Comparison of ENCODE assay signal across 12 cellular contexts in genomic region chr1:2653741-2654442, GRCh38. TPM values are rescaled to one million over a fixed set of nuclear protein-coding genes. Genes with fewer than 3 reads are reported as not detected.
DNase-seq lines count a peak whose midpoint lies in the region; ATAC-seq, FAIRE-seq and TF ChIP-seq lines count a peak whose summit lies in the region.
"Not testable (repeated sequence)": the region's sequence is repeated elsewhere in the genome, so short reads cannot be mapped to it uniquely, and the experiment has no call there.
"Had no signal": no experiment of that assay in that cellular context is flagged by ENCODE, and none has a peak within 500 bp of the region (broad histone marks: within the 10 kb centered on the region; RNA-seq: fewer than 3 reads in every experiment).

No MANE protein-coding gene starts in this region.

- not testable (repeated sequence) for H3K9ac ChIP-seq in K562 (ENCODE audit: insufficient read depth in 1 of 2, low read depth in 2 of 2, low read length in 2 of 2)

- in situ Hi-C loops in K562 (cut with MboI), result loop anchor here (5.0 to 10.0 kb wide), 3 partner anchors 43 to 131 kb away; no protein-coding TSS in a partner anchor

- H3K27me3 Mint-ChIP-seq in natural killer cell treated with Interleukin-12 subunit alpha and Interleukin-12 subunit beta and Interleukin-15 and Interleukin-18, amount 100 ng/mL, for 72 hours, result peaks cover 15 to 31% of the 10 kb centered on the region in 2 donors

- peaks cover 0 to 25% of the 10 kb centered on the region in 2 experiments; a peak in 1 of 5 replicates for H3K4me1 ChIP-seq in K562 (replicated peaks in 1 of 2; ENCODE audit: control insufficient read depth in 2 of 2, insufficient read depth in 2 of 2, low read length in 2 of 2)
- H3K4me1 ChIP-seq in uterus, result not testable (repeated sequence)

- ATAC-seq in K562, result not testable (repeated sequence)
- ATAC-seq in natural killer cell treated with Interleukin-12 subunit alpha and Interleukin-12 subunit beta and Interleukin-15 and Interleukin-18, amount 100 ng/mL, for 72 hours, result peak in 1 of 2 donors; percentile 6

- CTCF ChIA-PET in K562 (lab: Yijun Ruan, JAX; ENCODE audit: low intra/inter-chr PET ratio), result not testable (repeated sequence)

- not testable (repeated sequence) for H3K27ac ChIP-seq in K562 (ENCODE audit: extremely low read depth, low read depth, low read length); uterus

- not testable (repeated sequence) for H3K36me3 ChIP-seq in K562 (ENCODE audit: control insufficient read depth, insufficient read depth, low read length); uterus

- 1% methylated on average over 14 of the region's 14 CpGs for WGBS in K562 (ENCODE audit: insufficient coverage, low coverage, missing lambda C conversion rate)

- not testable (repeated sequence) for TF ChIP-seq POLR2A in K562 (conservative IDR thresholded peaks at IDR 0.05); uterus (IDR thresholded peaks at IDR 0.05)

- TF ChIP-seq RAD21 in K562 (CRISPR knock-in tag; conservative IDR thresholded peaks at IDR 0.05 in 1 of 2, IDR thresholded peaks at IDR 0.05 in 1 of 2), result not testable (repeated sequence)

- not testable (repeated sequence) for TF ChIP-seq CTCF in K562 (IDR thresholded peaks at IDR 0.05 in 2 of 3, conservative IDR thresholded peaks at IDR 0.05 in 1 of 3; ENCODE audit: insufficient read depth in 2 of 3, low read depth in 1 of 3, low read length in 3 of 3); uterus (IDR thresholded peaks at IDR 0.05)

- H3K9me3 ChIP-seq in K562 (replicated peaks; ENCODE audit: control insufficient read depth, insufficient read depth, low read depth, low read length) (peaks cover 26% of the 10 kb centered on the region), iPS-18c (ENCODE audit: control insufficient read depth, insufficient read depth, low read length) (peaks cover 48% of the 10 kb centered on the region)
- H3K9me3 ChIP-seq in uterus, result not testable (repeated sequence)

- H3K79me2 ChIP-seq in K562 (ENCODE audit: control insufficient read depth, insufficient read depth, low read length), result not testable (repeated sequence)

- intact Hi-C loops in K562 (cut with micrococcal nuclease); uterus (cut with DNase I; ENCODE audit: low total_unique reads): not testable (repeated sequence)

- peak; percentile 41 for DNase-seq in NCI-H2227 (lab: John Stamatoyannopoulos, UW; ENCODE audit: unreplicated experiment)
- DNase-seq in activated CD8-positive, alpha-beta memory T cell treated with anti-CD3 and anti-CD28 coated beads, Interleukin-2, amount 50 U/mL, for 4 hours, result peak; percentile 62
- not testable (repeated sequence) for DNase-seq in K562 (ENCODE audit: extremely low read depth in 1 of 4, low spot score in 3 of 4)
- peak; percentile 17 for DNase-seq in fibroblast of gingiva (ENCODE audit: low read depth)
- DNase-seq in natural killer cell treated with Interleukin-12 subunit alpha and Interleukin-12 subunit beta and Interleukin-15 and Interleukin-18, amount 100 ng/mL, for 72 hours (ENCODE audit: low spot score), result peak; percentile 86
- peak; percentile 20 for DNase-seq in stimulated activated CD4-positive, alpha-beta T cell treated with anti-CD3 and anti-CD28 coated beads, Interleukin-15, amount 100 ng/mL, for 24 hours
- DNase-seq in uterus, result peak; percentile 50 to 59

- not testable (repeated sequence) for TF ChIP-seq EP300 in K562 (IDR thresholded peaks at IDR 0.05; ENCODE audit: low read length)

- not testable (repeated sequence) for H2AFZ ChIP-seq in K562 (ENCODE audit: low read depth, low read length)

- H3K36me3 Mint-ChIP-seq in natural killer cell treated with Interleukin-12 subunit alpha and Interleukin-12 subunit beta and Interleukin-15 and Interleukin-18, amount 100 ng/mL, for 72 hours, result not testable (repeated sequence)

- H3K4me3 ChIP-seq in K562, uterus: not testable (repeated sequence)
- H3K4me3 ChIP-seq in iPS-18c (ENCODE audit: insufficient read depth, low read depth, low read length), result peak overlapping the region; percentile 40; the same call in 1 of the 2 replicates

- not testable (repeated sequence) for H4K20me1 ChIP-seq in K562 (replicated peaks; ENCODE audit: control insufficient read depth, insufficient read depth, low read length)

- H3K4me3 Mint-ChIP-seq in natural killer cell treated with Interleukin-12 subunit alpha and Interleukin-12 subunit beta and Interleukin-15 and Interleukin-18, amount 100 ng/mL, for 72 hours, result not testable (repeated sequence)

- H3K27me3 ChIP-seq in K562 (ENCODE audit: control insufficient read depth in 2 of 2, insufficient read depth in 2 of 2, low read length in 2 of 2); uterus: not testable (repeated sequence)

- not testable (repeated sequence) for H3K4me2 ChIP-seq in K562 (ENCODE audit: insufficient read depth, low read length)

- not testable (repeated sequence) for H3K4me1 Mint-ChIP-seq in natural killer cell treated with Interleukin-12 subunit alpha and Interleukin-12 subunit beta and Interleukin-15 and Interleukin-18, amount 100 ng/mL, for 72 hours (ENCODE audit: low read depth in 2 of 2)

- POLR2A ChIA-PET in K562 (lab: Yijun Ruan, JAX), result not testable (repeated sequence)

- not testable (repeated sequence) for H3K9me1 ChIP-seq in K562 (ENCODE audit: control insufficient read depth, insufficient read depth, low read length)

- not testable (repeated sequence) for H3K9me3 Mint-ChIP-seq in natural killer cell treated with Interleukin-12 subunit alpha and Interleukin-12 subunit beta and Interleukin-15 and Interleukin-18, amount 100 ng/mL, for 72 hours

- BruUV-seq in K562 (replicated peaks; lab: Mats Ljungman, UMichigan), result not testable (repeated sequence)

- FAIRE-seq in K562 (lab: Jason Lieb, UNC), result not testable (repeated sequence)

- H3K27ac Mint-ChIP-seq in natural killer cell treated with Interleukin-12 subunit alpha and Interleukin-12 subunit beta and Interleukin-15 and Interleukin-18, amount 100 ng/mL, for 72 hours, result peak overlapping the region; percentile 8 to 53

TF ChIP-seq in K562, 482 proteins besides CTCF, POLR2A, EP300 and RAD21:
- TF ChIP-seq RBM14 (IDR thresholded peaks at IDR 0.05; ENCODE audit: borderline replicate concordance, insufficient read depth, low read depth, low read length) (peak; percentile 78; the same call in 1 of the 2 replicates), CBX3 (IDR thresholded peaks at IDR 0.05; ENCODE audit: borderline replicate concordance in 1 of 2, low read length in 2 of 2) (peak in 1 of 2 experiments; percentile 30; a peak in 1 of 3 replicates)
TF ChIP-seq in K562: peak in this region for 2; not testable (repeated sequence) for 480.

RNA-seq across cellular contexts. Expression of gene MMEL1, which starts 21.1 kb away (rescaled TPM):
- total RNA-seq in K562 (2011; cell fraction: chromatin; rRNA removed; ENCODE audit: low replicate concordance), result not detected in 2 replicates
- not detected in 2 replicates for total RNA-seq in K562 (2011; cell fraction: nucleolus; rRNA removed)
- total RNA-seq in K562 (2011; cell fraction: nucleoplasm; rRNA removed), result not detected in 2 replicates
- total RNA-seq in K562 (2014; rRNA removed) (not detected in 2 replicates), K562 (2014; rRNA removed; fragmentation: Illumina TruSeq; extraction: Trizol) (not detected in 2 replicates), K562 (2015; rRNA removed; fragmentation: Illumina TruSeq; extraction: Trizol) (not detected in 2 replicates), K562 (2021) (not detected in 2 replicates), uterus (1 to 10 TPM in 2 of 4 donors, not detected in 2; 2.6 to 4.8 TPM)
- polyA plus RNA-seq in K562 (2011; rRNA removed) (not detected in 2 replicates), K562 (2014; fragmentation: Illumina TruSeq; extraction: Trizol) (not detected in 2 replicates), K562 (2014; fragmentation: Nextera tagmentation; extraction: Ambion mirVana) (not detected), K562 (2014; rRNA removed) (not detected in 2 replicates)
- not detected in 2 replicates for polyA plus RNA-seq in K562 (2011; cell fraction: cytosol; rRNA removed)
- polyA plus RNA-seq in K562 (2011; cell fraction: nucleus; rRNA removed), result 0.11 and 0.18 TPM in 2 replicates
- polyA plus RNA-seq in K562 (2012), result 0.11 TPM in 1 of 2 replicates, not detected in the other
- not detected in 2 replicates for polyA minus RNA-seq in K562 (2011; rRNA and poly(A)+ RNA removed)
- not detected in 2 replicates for polyA minus RNA-seq in K562 (2011; cell fraction: cytosol; rRNA and poly(A)+ RNA removed)
- polyA minus RNA-seq in K562 (2011; cell fraction: nucleus; rRNA and poly(A)+ RNA removed), result not detected in 2 replicates
- under 1 TPM in 1 of 2 donors, not detected in 1; 0.81 TPM for total RNA-seq in natural killer cell treated with Interleukin-12 subunit alpha and Interleukin-12 subunit beta and Interleukin-15 and Interleukin-18, amount 100 ng/mL, for 72 hours
- total RNA-seq: epithelial cell of proximal tubule, OCI-LY7, SJCRH30 had no signal
- polyA plus RNA-seq: keratinocyte had no signal
